Comparison of ENCODE assay signal across 11 cellular contexts in genomic region chr4:70996014-70996353, GRCh38. TPM values are rescaled to one million over a fixed set of nuclear protein-coding genes. Genes with fewer than 3 reads are reported as not detected.
A peak's percentile ranks its signal among the peaks of the same experiment; 100 is the strongest.
DNase-seq lines count a peak whose midpoint lies in the region; ATAC-seq and TF ChIP-seq lines count a peak whose summit lies in the region.
"Had no signal": no experiment of that assay in that cellular context is flagged by ENCODE, and none has a peak within 500 bp of the region (broad histone marks: within the 10 kb centered on the region; RNA-seq: fewer than 3 reads in every experiment).

No MANE protein-coding gene starts in this region.

- H3K4me3 ChIP-seq in left ventricle myocardium inferior, result peak overlapping the region; percentile 10
- H3K4me3 ChIP-seq: lung had no signal

- no peaks in the 10 kb centered on the region for H3K27me3 ChIP-seq in left ventricle myocardium inferior (ENCODE audit: low read depth)

- no peaks in the 10 kb centered on the region for H3K9me3 ChIP-seq in left ventricle myocardium inferior (replicated peaks)

- peaks cover 29% of the 10 kb centered on the region for H3K4me1 Mint-ChIP-seq in type B pancreatic cell (ENCODE audit: unreplicated experiment)

- no peak for TF ChIP-seq CTCF in left ventricle myocardium inferior (IDR thresholded peaks at IDR 0.05; ENCODE audit: borderline replicate concordance)
- no peak for TF ChIP-seq CTCF in type B pancreatic cell (conservative IDR thresholded peaks at IDR 0.05)

- H3K36me3 ChIP-seq in left ventricle myocardium inferior, result peaks cover 16% of the 10 kb centered on the region

- no peaks in the 10 kb centered on the region for H3K27me3 Mint-ChIP-seq in type B pancreatic cell

- no peak overlapping the region for H3K27ac ChIP-seq in left ventricle myocardium inferior (replicated peaks)

- H3K36me3 Mint-ChIP-seq in type B pancreatic cell, result peaks cover 36% of the 10 kb centered on the region

- intact Hi-C loops in left ventricle myocardium inferior (cut with micrococcal nuclease), result no loop called here
- intact Hi-C loops in left ventricle myocardium superior (cut with micrococcal nuclease), result no loop called here
- intact Hi-C loops in head of caudate nucleus (cut with DNase I), result loop anchor here (5.0 to 10.0 kb wide), 2 partner anchors 159 to 291 kb away; partner anchors contain the start of gene GRSF1
- intact Hi-C loops in left cardiac atrium (cut with DNase I), result loop anchor here in 1 of 2 donors (10.0 kb wide), 1 partner anchor 161 kb away; the partner anchor contains the start of gene GRSF1

- H3K4me1 ChIP-seq in left ventricle myocardium inferior, result peaks cover 45% of the 10 kb centered on the region

- peak overlapping the region; percentile 64 for H3K4me3 Mint-ChIP-seq in type B pancreatic cell

- ATAC-seq in left ventricle myocardium superior (no peak), left cardiac atrium (no peak)

- DNase-seq in left ventricle myocardium inferior, result no peak
- no peak for DNase-seq in left ventricle myocardium superior
- peak; percentile 24 for DNase-seq in UCSD-AML1 (lab: John Stamatoyannopoulos, UW; ENCODE audit: unreplicated experiment)
- peak in 36 of 42 donors; percentile 22 to 81 (median 56) for DNase-seq in head of caudate nucleus
- DNase-seq in type B pancreatic cell (ENCODE audit: extremely low spot score, unreplicated experiment), result no peak
- no peak for DNase-seq in NCI-H1417 treated with DMSO at 0.1 percent for 48 hours (lab: John Stamatoyannopoulos, UW)
- no peak for DNase-seq in left cardiac atrium
- DNase-seq in NCI-H2081 (lab: John Stamatoyannopoulos, UW), result no peak
- DNase-seq: NCI-H1092, Right ventricle myocardium superior had no signal

- H3K27ac Mint-ChIP-seq in type B pancreatic cell, result no peak overlapping the region

- peaks cover 3% of the 10 kb centered on the region for H3K9me3 Mint-ChIP-seq in type B pancreatic cell

RNA-seq across cellular contexts. Expression of gene DCK, which starts 2.5 kb away (rescaled TPM):
- total RNA-seq in left ventricle myocardium inferior, result 7.5 TPM
- total RNA-seq in left ventricle myocardium superior, result 6.6 TPM
- 14.9 and 15.5 TPM in 2 replicates for total RNA-seq in type B pancreatic cell (ENCODE audit: low replicate concordance)
- 1 to 10 TPM; 7.3 to 8.1 TPM for total RNA-seq in left cardiac atrium

Comparison
In these comparisons a context has a peak if more than half of its experiments do, and no peak if none do; other contexts are left out.
1. DNase-seq: peak in UCSD-AML1 (single experiment) and head of caudate nucleus (36 of 42); none in left ventricle myocardium inferior (single experiment), left ventricle myocardium superior (single experiment), type B pancreatic cell (single experiment), NCI-H1417 treated with DMSO at 0.1 percent for 48 hours (single experiment), left cardiac atrium (single experiment) and NCI-H2081 (0 of 2).